12 cellular contexts compared by ENCODE assay signal in the genomic region with DNA sequence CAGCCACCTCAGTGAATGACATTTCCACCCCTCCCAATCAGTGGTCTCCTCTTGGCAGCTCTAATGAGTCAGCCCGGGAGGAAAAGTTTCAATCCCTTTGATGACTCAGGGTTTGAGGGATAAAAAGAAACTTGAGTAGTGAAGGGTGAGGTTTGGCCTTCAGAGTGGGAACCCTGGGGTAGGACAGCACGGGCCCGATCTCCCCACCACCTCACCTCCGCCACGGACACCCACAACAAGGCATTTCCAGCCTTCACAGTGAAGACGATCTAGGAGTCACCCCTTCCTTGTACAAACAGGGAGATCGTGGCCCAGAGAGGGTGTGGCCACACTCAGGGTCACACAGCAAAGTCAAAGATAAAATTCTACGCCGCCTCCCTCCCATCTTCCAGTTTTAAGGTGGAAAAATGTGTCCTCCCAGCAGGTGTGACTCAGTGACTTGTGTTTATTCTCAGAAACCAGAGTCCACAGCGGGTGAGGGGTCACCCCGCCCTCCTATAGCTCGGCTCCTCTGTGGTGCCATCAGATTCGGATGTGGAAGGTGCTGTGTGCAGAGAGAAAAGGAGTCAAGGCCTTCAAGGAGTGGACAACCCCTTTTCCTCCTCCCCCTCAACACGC. TPM values are rescaled to one million over a fixed set of nuclear protein-coding genes. Genes with fewer than 3 reads are reported as not detected.
DNase-seq lines count a peak whose midpoint lies in the region; ATAC-seq, FAIRE-seq and TF ChIP-seq lines count a peak whose summit lies in the region.
"Had no signal": no experiment of that assay in that cellular context is flagged by ENCODE, and none has a peak within 500 bp of the region (broad histone marks: within the 10 kb centered on the region; RNA-seq: fewer than 3 reads in every experiment).

No MANE protein-coding gene starts in this region.

- no peaks in the 10 kb centered on the region for H3K27me3 ChIP-seq in HepG2 (ENCODE audit: control insufficient read depth in 1 of 2, insufficient read depth in 2 of 2, low read length in 2 of 2)
- no peaks in the 10 kb centered on the region for H3K27me3 ChIP-seq in right lobe of liver
- H3K27me3 ChIP-seq in hepatocyte = no peaks in the 10 kb centered on the region

- H3K9me2 ChIP-seq in hepatocyte (replicated peaks; ENCODE audit: insufficient read depth) = no peaks in the 10 kb centered on the region

- ATAC-seq in HepG2 = no peak
- ATAC-seq in right lobe of liver = no peak
- peak; percentile 88 for ATAC-seq in activated CD8-positive, alpha-beta T cell treated with anti-CD3 and anti-CD28 coated beads for 36 hours
- no peak for ATAC-seq in HG02970 (IDR thresholded peaks at IDR 0.05; ENCODE audit: low FRiP score, unreplicated experiment)

- 0 out of 2 replicates have a peak overlapping the region, but pooled peaks have one; percentile 13 for H3K4me2 ChIP-seq in HepG2 (ENCODE audit: low read depth, low read length)
- peak overlapping the region; percentile 23 for H3K4me2 ChIP-seq in hepatocyte

- H2AFZ ChIP-seq in HepG2 (ENCODE audit: low read length) (no peak overlapping the region), hepatocyte (no peak overlapping the region)

- peak; percentile 30 for DNase-seq in HepG2 (ENCODE audit: low spot score)
- DNase-seq in right lobe of liver = no peak
- DNase-seq in activated CD8-positive, alpha-beta T cell treated with anti-CD3 and anti-CD28 coated beads for 36 hours = peak; percentile 80
- DNase-seq in hepatocyte (ENCODE audit: low spot score) = peak; percentile 43
- DNase-seq in urothelium cell line (ENCODE audit: low spot score) = peak; percentile 72
- no peak for DNase-seq in COR-L47 (lab: John Stamatoyannopoulos, UW)
- DNase-seq in frontal cortex (ENCODE audit: low spot score in 2 of 2) = no peak
- DNase-seq: DMS79 treated with DMSO at 0.1 percent for 48 hours had no signal

- CTCF ChIA-PET in HepG2 (lab: Yijun Ruan, JAX; ENCODE audit: low intra/inter-chr PET ratio, low total read pairs) = no interaction called here
- CTCF ChIA-PET in activated CD8-positive, alpha-beta T cell treated with anti-CD3 and anti-CD28 coated beads for 36 hours (lab: Charles Lee) = interaction anchor here (1.0 to 1.2 kb wide), 4 partner anchors 9 to 120 kb away, joined by 3 to 5 read pairs (median 3); a partner anchor contains a TSS

- no peak overlapping the region for H3K9ac ChIP-seq in HepG2 (ENCODE audit: insufficient read depth, low read depth, low read length)

- peaks cover 19% of the 10 kb centered on the region for H3K4me1 Mint-ChIP-seq in activated CD8-positive, alpha-beta T cell treated with anti-CD3 and anti-CD28 coated beads for 36 hours (ENCODE audit: low read depth)

- H3K27ac Mint-ChIP-seq in activated CD8-positive, alpha-beta T cell treated with anti-CD3 and anti-CD28 coated beads for 36 hours = peak overlapping the region; percentile 73

- no peaks in the 10 kb centered on the region for H3K9me3 Mint-ChIP-seq in activated CD8-positive, alpha-beta T cell treated with anti-CD3 and anti-CD28 coated beads for 36 hours

- H3K36me3 ChIP-seq in HepG2 (replicated peaks in 1 of 2; ENCODE audit: control insufficient read depth in 1 of 2, insufficient read depth in 2 of 2, low read length in 2 of 2) = no peaks in the 10 kb centered on the region
- no peaks in the 10 kb centered on the region for H3K36me3 ChIP-seq in right lobe of liver
- no peaks in the 10 kb centered on the region for H3K36me3 ChIP-seq in hepatocyte (replicated peaks; ENCODE audit: insufficient read depth, low read depth)

- WGBS in HepG2 (ENCODE audit: low lambda C conversion rate) = 4% methylated on average over 13 of the region's 14 CpGs
- WGBS in right lobe of liver (ENCODE audit: insufficient coverage, low coverage, low lambda C conversion rate, missing lambda C conversion rate) = 68% methylated on average over 5 of the region's 14 CpGs
- whole genome bisulfite sequencing in hepatocyte (ENCODE audit: low lambda C conversion rate, missing lambda C conversion rate) = 62% methylated on average over 14 of the region's 14 CpGs

- H3K4me3 ChIP-seq in HepG2 (replicated peaks in 1 of 3; ENCODE audit: insufficient read depth in 1 of 3, low read depth in 2 of 3, low read length in 3 of 3) = no peak overlapping the region
- no peak overlapping the region for H3K4me3 ChIP-seq in right lobe of liver
- H3K4me3 ChIP-seq in hepatocyte = no peak overlapping the region
- H3K4me3 ChIP-seq: lung had no signal

- peaks cover 11% of the 10 kb centered on the region for H3K36me3 Mint-ChIP-seq in activated CD8-positive, alpha-beta T cell treated with anti-CD3 and anti-CD28 coated beads for 36 hours (ENCODE audit: low read depth)

- peak overlapping the region; percentile 40 for H3K4me3 Mint-ChIP-seq in activated CD8-positive, alpha-beta T cell treated with anti-CD3 and anti-CD28 coated beads for 36 hours

- TF ChIP-seq RAD21 in HepG2 (CRISPR knock-in tag; IDR thresholded peaks at IDR 0.05) = no peak

- no peak for TF ChIP-seq CTCF in HepG2 (CRISPR knock-in tag; IDR thresholded peaks at IDR 0.05)
- no peak for TF ChIP-seq CTCF in right lobe of liver (IDR thresholded peaks at IDR 0.05)
- TF ChIP-seq CTCF in activated CD8-positive, alpha-beta T cell treated with anti-CD3 and anti-CD28 coated beads for 36 hours (IDR thresholded peaks at IDR 0.05) = no peak
- no peak for TF ChIP-seq CTCF in hepatocyte (IDR thresholded peaks at IDR 0.05; ENCODE audit: poor library complexity)

- intact Hi-C loops in HepG2 (cut with micrococcal nuclease; ENCODE audit: unreplicated experiment) = no loop called here
- intact Hi-C loops in right lobe of liver (cut with DNase I) = no loop called here
- intact Hi-C loops in activated CD8-positive, alpha-beta T cell treated with anti-CD3 and anti-CD28 coated beads for 36 hours (cut with micrococcal nuclease) = no loop called here

- H3K27ac ChIP-seq in HepG2 (ENCODE audit: extremely low read length, insufficient read depth, low read length) (no peak overlapping the region), right lobe of liver (no peak overlapping the region), hepatocyte (peak overlapping the region; percentile 67)

- H3K4me1 ChIP-seq in HepG2 (ENCODE audit: insufficient read depth, low read length) (peaks cover 30% of the 10 kb centered on the region), right lobe of liver (peaks cover 0 to 11% (median 3%) of the 10 kb centered on the region in 4 donors), hepatocyte (ENCODE audit: insufficient read depth) (no peaks in the 10 kb centered on the region)

- H3K79me2 ChIP-seq in HepG2 (ENCODE audit: insufficient read depth, low read length) (no peaks in the 10 kb centered on the region), hepatocyte (no peaks in the 10 kb centered on the region)

- in situ Hi-C loops in HepG2 (cut with HindIII; ENCODE audit: extremely low pct_ligation_motif_present, low pct_unique_long_range_greater_than_20kb) = loop anchor here (25.0 kb wide), 1 partner anchor 524 kb away; a partner anchor contains a TSS

- POLR2A ChIA-PET in HepG2 (lab: Yijun Ruan, JAX) = no interaction called here
- POLR2A ChIA-PET in activated CD8-positive, alpha-beta T cell treated with anti-CD3 and anti-CD28 coated beads for 36 hours (lab: Charles Lee) = interaction anchor here (1.0 to 1.5 kb wide), 2 partner anchors 11 to 42 kb away, joined by 3 to 5 read pairs; no protein-coding TSS in a partner anchor

- TF ChIP-seq EP300 in HepG2 (IDR thresholded peaks at IDR 0.05; ENCODE audit: low read depth in 2 of 2, low read length in 2 of 2) (no peak), HepG2 (CRISPR knock-in tag; IDR thresholded peaks at IDR 0.05; ENCODE audit: borderline replicate concordance) (no peak)

- no peak for FAIRE-seq in HepG2 (lab: Jason Lieb, UNC)
- FAIRE-seq in urothelium cell line (lab: Jason Lieb, UNC) = no peak
- FAIRE-seq in frontal cortex (lab: Jason Lieb, UNC) = no peak

- H3K27me3 Mint-ChIP-seq in activated CD8-positive, alpha-beta T cell treated with anti-CD3 and anti-CD28 coated beads for 36 hours = no peaks in the 10 kb centered on the region

- BruUV-seq in HepG2 (replicated peaks; lab: Mats Ljungman, UMichigan) = no TSS peak

- H3K9me3 ChIP-seq in HepG2 (ENCODE audit: low read length) (no peaks in the 10 kb centered on the region), right lobe of liver (no peaks in the 10 kb centered on the region), hepatocyte (ENCODE audit: low read depth) (no peaks in the 10 kb centered on the region)

- H4K20me1 ChIP-seq in HepG2 (ENCODE audit: insufficient read depth, low read length) (no peaks in the 10 kb centered on the region), hepatocyte (ENCODE audit: insufficient read depth, poor library complexity, severe bottlenecking) (no peaks in the 10 kb centered on the region)

- TF ChIP-seq POLR2A in HepG2 (IDR thresholded peaks at IDR 0.05; ENCODE audit: insufficient read depth in 1 of 2, low read depth in 2 of 2, low read length in 2 of 2) (no peak), right lobe of liver (IDR thresholded peaks at IDR 0.05) (no peak)

RNA-seq across cellular contexts. Expression of a gene that starts 12.3 kb away (rescaled TPM):
- total RNA-seq in HepG2 (2016; rRNA removed; fragmentation: Illumina TruSeq; extraction: Trizol) (not detected in 2 replicates), right lobe of liver (not detected), hepatocyte (not detected in 2 replicates), frontal cortex (not detected)
- total RNA-seq in HepG2 (2016; cell fraction: cytosol; rRNA removed; fragmentation: Illumina TruSeq; extraction: Trizol; ENCODE audit: low read depth) = not detected in 2 replicates
- not detected in 2 replicates for total RNA-seq in HepG2 (2016; cell fraction: insoluble cytoplasmic fraction; rRNA removed; fragmentation: Illumina TruSeq; extraction: Trizol)
- not detected in 2 replicates for total RNA-seq in HepG2 (2016; cell fraction: membrane; rRNA removed; fragmentation: Illumina TruSeq; extraction: Trizol)
- not detected in 2 replicates for total RNA-seq in HepG2 (2016; cell fraction: nucleus; rRNA removed; fragmentation: Illumina TruSeq; extraction: Trizol)
- polyA plus RNA-seq in HepG2 (2011; rRNA removed) (not detected in 2 replicates), hepatocyte (not detected in 2 replicates)
- not detected in 2 replicates for polyA plus RNA-seq in HepG2 (2011; cell fraction: cytosol; rRNA removed)
- polyA plus RNA-seq in HepG2 (2011; cell fraction: nucleus; rRNA removed) = not detected in 2 replicates
- polyA plus RNA-seq in HepG2 (2012) = not detected in 2 replicates
- not detected in 2 replicates for polyA plus RNA-seq in HepG2 (2016; cell fraction: cytosol; fragmentation: Illumina TruSeq; extraction: Trizol; ENCODE audit: low read depth)
- not detected in 2 replicates for polyA plus RNA-seq in HepG2 (2016; cell fraction: insoluble cytoplasmic fraction; fragmentation: Illumina TruSeq; extraction: Trizol; ENCODE audit: low read depth)
- polyA plus RNA-seq in HepG2 (2016; cell fraction: membrane; fragmentation: Illumina TruSeq; extraction: Trizol; ENCODE audit: low read depth) = not detected in 2 replicates
- not detected in 2 replicates for polyA plus RNA-seq in HepG2 (2016; cell fraction: nucleus; fragmentation: Illumina TruSeq; extraction: Trizol; ENCODE audit: insufficient read depth, low read depth)
- not detected in 2 replicates for polyA minus RNA-seq in HepG2 (2011; rRNA and poly(A)+ RNA removed; ENCODE audit: low replicate concordance)
- not detected in 2 replicates for polyA minus RNA-seq in HepG2 (2011; cell fraction: cytosol; rRNA and poly(A)+ RNA removed)
- not detected in 2 replicates for polyA minus RNA-seq in HepG2 (2011; cell fraction: nucleus; rRNA and poly(A)+ RNA removed)
- not detected for total RNA-seq in activated CD8-positive, alpha-beta T cell treated with anti-CD3 and anti-CD28 coated beads for 36 hours
- total RNA-seq: lung, NCI-H460, subcutaneous adipose tissue had no signal

RNA-seq across cellular contexts. Expression of a gene that starts 17.6 kb away (rescaled TPM):
- 0.53 and 0.69 TPM in 2 replicates for total RNA-seq in HepG2 (2016; rRNA removed; fragmentation: Illumina TruSeq; extraction: Trizol)
- total RNA-seq in HepG2 (2016; cell fraction: cytosol; rRNA removed; fragmentation: Illumina TruSeq; extraction: Trizol; ENCODE audit: low read depth) = 0.20 and 0.71 TPM in 2 replicates
- total RNA-seq in HepG2 (2016; cell fraction: insoluble cytoplasmic fraction; rRNA removed; fragmentation: Illumina TruSeq; extraction: Trizol) = 0.68 and 0.91 TPM in 2 replicates
- 0.45 and 0.53 TPM in 2 replicates for total RNA-seq in HepG2 (2016; cell fraction: membrane; rRNA removed; fragmentation: Illumina TruSeq; extraction: Trizol)
- 0.75 and 1.1 TPM in 2 replicates for total RNA-seq in HepG2 (2016; cell fraction: nucleus; rRNA removed; fragmentation: Illumina TruSeq; extraction: Trizol)
- 3.2 and 6.3 TPM in 2 replicates for polyA plus RNA-seq in HepG2 (2011; rRNA removed)
- 2.3 and 3.1 TPM in 2 replicates for polyA plus RNA-seq in HepG2 (2011; cell fraction: cytosol; rRNA removed)
- 7.6 and 12.6 TPM in 2 replicates for polyA plus RNA-seq in HepG2 (2011; cell fraction: nucleus; rRNA removed)
- polyA plus RNA-seq in HepG2 (2012) = 3.5 and 3.7 TPM in 2 replicates
- polyA plus RNA-seq in HepG2 (2016; cell fraction: cytosol; fragmentation: Illumina TruSeq; extraction: Trizol; ENCODE audit: low read depth) = 0.08 and 0.27 TPM in 2 replicates
- 0.67 and 0.85 TPM in 2 replicates for polyA plus RNA-seq in HepG2 (2016; cell fraction: insoluble cytoplasmic fraction; fragmentation: Illumina TruSeq; extraction: Trizol; ENCODE audit: low read depth)
- 0.26 and 0.30 TPM in 2 replicates for polyA plus RNA-seq in HepG2 (2016; cell fraction: membrane; fragmentation: Illumina TruSeq; extraction: Trizol; ENCODE audit: low read depth)
- polyA plus RNA-seq in HepG2 (2016; cell fraction: nucleus; fragmentation: Illumina TruSeq; extraction: Trizol; ENCODE audit: insufficient read depth, low read depth) = 1.6 and 2.8 TPM in 2 replicates
- 1.1 and 1.3 TPM in 2 replicates for polyA minus RNA-seq in HepG2 (2011; rRNA and poly(A)+ RNA removed; ENCODE audit: low replicate concordance)
- polyA minus RNA-seq in HepG2 (2011; cell fraction: cytosol; rRNA and poly(A)+ RNA removed) = 0.70 and 1.5 TPM in 2 replicates
- 2.4 and 4.8 TPM in 2 replicates for polyA minus RNA-seq in HepG2 (2011; cell fraction: nucleus; rRNA and poly(A)+ RNA removed)
- 1 to 10 TPM in 1 of 6 experiments, under 1 TPM in 5; 0.26 to 1.7 (median 0.48) TPM for total RNA-seq in right lobe of liver
- total RNA-seq in activated CD8-positive, alpha-beta T cell treated with anti-CD3 and anti-CD28 coated beads for 36 hours = 10 to 100 TPM; 23.5 to 25.5 TPM
- 4.0 and 6.1 TPM in 2 replicates for total RNA-seq in hepatocyte
- polyA plus RNA-seq in hepatocyte = 3.5 and 3.7 TPM in 2 replicates
- under 0.01 TPM for total RNA-seq in frontal cortex
- total RNA-seq: NCI-H460 had no signal

RNA-seq across cellular contexts. Expression of a gene that starts 24.2 kb away (rescaled TPM):
- total RNA-seq in HepG2 (2016; rRNA removed; fragmentation: Illumina TruSeq; extraction: Trizol) = 86.2 and 107 TPM in 2 replicates
- 16.1 and 18.7 TPM in 2 replicates for total RNA-seq in HepG2 (2016; cell fraction: cytosol; rRNA removed; fragmentation: Illumina TruSeq; extraction: Trizol; ENCODE audit: low read depth)
- total RNA-seq in HepG2 (2016; cell fraction: insoluble cytoplasmic fraction; rRNA removed; fragmentation: Illumina TruSeq; extraction: Trizol) = 88.4 and 109 TPM in 2 replicates
- 47.2 and 50.8 TPM in 2 replicates for total RNA-seq in HepG2 (2016; cell fraction: membrane; rRNA removed; fragmentation: Illumina TruSeq; extraction: Trizol)
- 31.5 and 32.7 TPM in 2 replicates for total RNA-seq in HepG2 (2016; cell fraction: nucleus; rRNA removed; fragmentation: Illumina TruSeq; extraction: Trizol)
- 83.5 and 85.8 TPM in 2 replicates for polyA plus RNA-seq in HepG2 (2011; rRNA removed)
- 84.4 and 94.8 TPM in 2 replicates for polyA plus RNA-seq in HepG2 (2011; cell fraction: cytosol; rRNA removed)
- 43.4 and 53.9 TPM in 2 replicates for polyA plus RNA-seq in HepG2 (2011; cell fraction: nucleus; rRNA removed)
- polyA plus RNA-seq in HepG2 (2012) = 47.0 and 48.3 TPM in 2 replicates
- polyA plus RNA-seq in HepG2 (2016; cell fraction: cytosol; fragmentation: Illumina TruSeq; extraction: Trizol; ENCODE audit: low read depth) = 15.1 and 15.9 TPM in 2 replicates
- polyA plus RNA-seq in HepG2 (2016; cell fraction: insoluble cytoplasmic fraction; fragmentation: Illumina TruSeq; extraction: Trizol; ENCODE audit: low read depth) = 111 and 120 TPM in 2 replicates
- 34.1 and 36.4 TPM in 2 replicates for polyA plus RNA-seq in HepG2 (2016; cell fraction: membrane; fragmentation: Illumina TruSeq; extraction: Trizol; ENCODE audit: low read depth)
- 59.1 and 59.3 TPM in 2 replicates for polyA plus RNA-seq in HepG2 (2016; cell fraction: nucleus; fragmentation: Illumina TruSeq; extraction: Trizol; ENCODE audit: insufficient read depth, low read depth)
- 30.0 and 76.8 TPM in 2 replicates for polyA minus RNA-seq in HepG2 (2011; rRNA and poly(A)+ RNA removed; ENCODE audit: low replicate concordance)
- 16.9 and 20.0 TPM in 2 replicates for polyA minus RNA-seq in HepG2 (2011; cell fraction: cytosol; rRNA and poly(A)+ RNA removed)
- 9.8 and 10.2 TPM in 2 replicates for polyA minus RNA-seq in HepG2 (2011; cell fraction: nucleus; rRNA and poly(A)+ RNA removed)
- 10 to 100 TPM; 32.1 to 65.8 (median 37.5) TPM for total RNA-seq in right lobe of liver
- 10 to 100 TPM; 41.7 to 44.7 TPM for total RNA-seq in activated CD8-positive, alpha-beta T cell treated with anti-CD3 and anti-CD28 coated beads for 36 hours
- total RNA-seq in hepatocyte = 132 and 133 TPM in 2 replicates
- polyA plus RNA-seq in hepatocyte = 144 and 154 TPM in 2 replicates
- 122 TPM for total RNA-seq in frontal cortex

RNA-seq across cellular contexts. Expression of a gene that starts 36.7 kb away (rescaled TPM):
- total RNA-seq in HepG2 (2016; rRNA removed; fragmentation: Illumina TruSeq; extraction: Trizol) = 43.6 and 46.1 TPM in 2 replicates
- total RNA-seq in HepG2 (2016; cell fraction: cytosol; rRNA removed; fragmentation: Illumina TruSeq; extraction: Trizol; ENCODE audit: low read depth) = 20.4 and 22.9 TPM in 2 replicates
- 36.0 and 47.3 TPM in 2 replicates for total RNA-seq in HepG2 (2016; cell fraction: insoluble cytoplasmic fraction; rRNA removed; fragmentation: Illumina TruSeq; extraction: Trizol)
- total RNA-seq in HepG2 (2016; cell fraction: membrane; rRNA removed; fragmentation: Illumina TruSeq; extraction: Trizol) = 32.8 and 39.0 TPM in 2 replicates
- total RNA-seq in HepG2 (2016; cell fraction: nucleus; rRNA removed; fragmentation: Illumina TruSeq; extraction: Trizol) = 27.4 and 32.2 TPM in 2 replicates
- polyA plus RNA-seq in HepG2 (2011; rRNA removed) = 34.4 and 38.8 TPM in 2 replicates
- 36.4 and 38.2 TPM in 2 replicates for polyA plus RNA-seq in HepG2 (2011; cell fraction: cytosol; rRNA removed)
- 46.2 and 50.3 TPM in 2 replicates for polyA plus RNA-seq in HepG2 (2011; cell fraction: nucleus; rRNA removed)
- 32.0 and 35.2 TPM in 2 replicates for polyA plus RNA-seq in HepG2 (2012)
- polyA plus RNA-seq in HepG2 (2016; cell fraction: cytosol; fragmentation: Illumina TruSeq; extraction: Trizol; ENCODE audit: low read depth) = 20.3 and 21.8 TPM in 2 replicates
- polyA plus RNA-seq in HepG2 (2016; cell fraction: insoluble cytoplasmic fraction; fragmentation: Illumina TruSeq; extraction: Trizol; ENCODE audit: low read depth) = 46.9 and 60.8 TPM in 2 replicates
- polyA plus RNA-seq in HepG2 (2016; cell fraction: membrane; fragmentation: Illumina TruSeq; extraction: Trizol; ENCODE audit: low read depth) = 31.7 and 32.5 TPM in 2 replicates
- polyA plus RNA-seq in HepG2 (2016; cell fraction: nucleus; fragmentation: Illumina TruSeq; extraction: Trizol; ENCODE audit: insufficient read depth, low read depth) = 54.4 and 56.8 TPM in 2 replicates
- polyA minus RNA-seq in HepG2 (2011; rRNA and poly(A)+ RNA removed; ENCODE audit: low replicate concordance) = 46.7 and 67.4 TPM in 2 replicates
- polyA minus RNA-seq in HepG2 (2011; cell fraction: cytosol; rRNA and poly(A)+ RNA removed) = 39.7 and 43.0 TPM in 2 replicates
- polyA minus RNA-seq in HepG2 (2011; cell fraction: nucleus; rRNA and poly(A)+ RNA removed) = 20.2 and 35.7 TPM in 2 replicates
- total RNA-seq in right lobe of liver = 100 to 1,000 TPM in 1 of 6 experiments, 10 to 100 TPM in 5; 44.5 to 102 (median 62.5) TPM
- 100 to 1,000 TPM in 1 of 2 experiments, 10 to 100 TPM in 1; 99.0 to 108 TPM for total RNA-seq in activated CD8-positive, alpha-beta T cell treated with anti-CD3 and anti-CD28 coated beads for 36 hours
- 56.3 and 56.7 TPM in 2 replicates for total RNA-seq in hepatocyte
- polyA plus RNA-seq in hepatocyte = 92.6 and 93.3 TPM in 2 replicates
- total RNA-seq in frontal cortex = 28.1 TPM

RNA-seq across cellular contexts. Expression of a gene that starts 49.4 kb away (rescaled TPM):
- total RNA-seq in HepG2 (2016; rRNA removed; fragmentation: Illumina TruSeq; extraction: Trizol) (44.8 and 45.0 TPM in 2 replicates), right lobe of liver (10 to 100 TPM; 59.5 to 88.4 (median 72.5) TPM), hepatocyte (60.2 and 77.0 TPM in 2 replicates), frontal cortex (45.2 TPM)
- 12.2 and 13.0 TPM in 2 replicates for total RNA-seq in HepG2 (2016; cell fraction: cytosol; rRNA removed; fragmentation: Illumina TruSeq; extraction: Trizol; ENCODE audit: low read depth)
- 42.2 and 46.8 TPM in 2 replicates for total RNA-seq in HepG2 (2016; cell fraction: insoluble cytoplasmic fraction; rRNA removed; fragmentation: Illumina TruSeq; extraction: Trizol)
- 26.3 and 29.3 TPM in 2 replicates for total RNA-seq in HepG2 (2016; cell fraction: membrane; rRNA removed; fragmentation: Illumina TruSeq; extraction: Trizol)
- 27.3 and 27.8 TPM in 2 replicates for total RNA-seq in HepG2 (2016; cell fraction: nucleus; rRNA removed; fragmentation: Illumina TruSeq; extraction: Trizol)
- polyA plus RNA-seq in HepG2 (2011; rRNA removed) (36.7 and 37.0 TPM in 2 replicates), hepatocyte (84.4 and 89.5 TPM in 2 replicates)
- polyA plus RNA-seq in HepG2 (2011; cell fraction: cytosol; rRNA removed) = 37.0 and 45.8 TPM in 2 replicates
- polyA plus RNA-seq in HepG2 (2011; cell fraction: nucleus; rRNA removed) = 18.8 and 19.5 TPM in 2 replicates
- polyA plus RNA-seq in HepG2 (2012) = 25.7 and 50.6 TPM in 2 replicates
- 9.1 and 10.9 TPM in 2 replicates for polyA plus RNA-seq in HepG2 (2016; cell fraction: cytosol; fragmentation: Illumina TruSeq; extraction: Trizol; ENCODE audit: low read depth)
- 58.6 and 65.5 TPM in 2 replicates for polyA plus RNA-seq in HepG2 (2016; cell fraction: insoluble cytoplasmic fraction; fragmentation: Illumina TruSeq; extraction: Trizol; ENCODE audit: low read depth)
- polyA plus RNA-seq in HepG2 (2016; cell fraction: membrane; fragmentation: Illumina TruSeq; extraction: Trizol; ENCODE audit: low read depth) = 18.8 and 20.6 TPM in 2 replicates
- 51.5 and 63.5 TPM in 2 replicates for polyA plus RNA-seq in HepG2 (2016; cell fraction: nucleus; fragmentation: Illumina TruSeq; extraction: Trizol; ENCODE audit: insufficient read depth, low read depth)
- polyA minus RNA-seq in HepG2 (2011; rRNA and poly(A)+ RNA removed; ENCODE audit: low replicate concordance) = 59.4 and 156 TPM in 2 replicates
- polyA minus RNA-seq in HepG2 (2011; cell fraction: cytosol; rRNA and poly(A)+ RNA removed) = 50.6 TPM in 2 replicates
- polyA minus RNA-seq in HepG2 (2011; cell fraction: nucleus; rRNA and poly(A)+ RNA removed) = 60.1 and 69.0 TPM in 2 replicates
- 100 to 1,000 TPM; 123 to 128 TPM for total RNA-seq in activated CD8-positive, alpha-beta T cell treated with anti-CD3 and anti-CD28 coated beads for 36 hours

Comparison
In these comparisons a context has a peak if more than half of its experiments do, and no peak if none do; other contexts are left out.
1. DNase-seq: peak in HepG2 (single experiment), activated CD8-positive, alpha-beta T cell treated with anti-CD3 and anti-CD28 coated beads for 36 hours (single experiment), hepatocyte (single experiment) and urothelium cell line (single experiment); none in right lobe of liver (0 of 3), COR-L47 (single experiment) and frontal cortex (0 of 2).